In genomic region chr3:113019182-113020137, GRCh38 we compare ENCODE assay signal across 1 cellular context.
TF ChIP-seq lines count a peak whose summit lies in the region.

No MANE protein-coding gene starts in this region.

TF ChIP-seq in H1, 55 proteins besides CTCF, POLR2A, EP300 and RAD21 (continued from another document):
- TF ChIP-seq CHD7 (IDR thresholded peaks at IDR 0.05; ENCODE audit: insufficient replicate concordance, low read length) (no peak), MAX (IDR thresholded peaks at IDR 0.05) (peak; percentile 99), GABPA (IDR thresholded peaks at IDR 0.05; ENCODE audit: borderline replicate concordance, insufficient read depth, low read length) (0 out of 2 replicates have a peak, but pooled peaks have one; percentile 30), TAF1 (IDR thresholded peaks at IDR 0.05; ENCODE audit: low read depth, low read length) (peak; percentile 78), NANOG (IDR thresholded peaks at IDR 0.05; ENCODE audit: insufficient read depth, low read depth, low read length, poor library complexity, severe bottlenecking) (no peak), NRF1 (IDR thresholded peaks at IDR 0.05; ENCODE audit: low read depth, low read length) (no peak), JUN (IDR thresholded peaks at IDR 0.05; ENCODE audit: low read depth, low read length) (no peak), KDM5A (IDR thresholded peaks at IDR 0.05; ENCODE audit: low read length) (no peak), RFX5 (IDR thresholded peaks at IDR 0.05; ENCODE audit: borderline replicate concordance, low read depth, low read length) (no peak), MAFK (IDR thresholded peaks at IDR 0.05; ENCODE audit: low read depth, low read length) (no peak), TBP (IDR thresholded peaks at IDR 0.05; ENCODE audit: low read depth, low read length) (peak; percentile 73), USF2 (IDR thresholded peaks at IDR 0.05; ENCODE audit: low read length) (no peak), ZNF274 (IDR thresholded peaks at IDR 0.05; ENCODE audit: borderline replicate concordance, extremely low read depth, low read length) (no peak), CEBPB (IDR thresholded peaks at IDR 0.05; ENCODE audit: low read depth, low read length) (no peak), ATF2 (IDR thresholded peaks at IDR 0.05; ENCODE audit: low read length) (0 out of 2 replicates have a peak, but pooled peaks have one; percentile 59), RXRA (IDR thresholded peaks at IDR 0.05; ENCODE audit: insufficient read depth, low read depth, low read length) (no peak), CBX5 (IDR thresholded peaks at IDR 0.05; ENCODE audit: low read depth, low read length) (no peak), YY1 (IDR thresholded peaks at IDR 0.05; ENCODE audit: low read depth, low read length) (peak; percentile 85; the same call in 1 of the 2 replicates), TAF7 (optimal IDR thresholded peaks at IDR 0.05; ENCODE audit: borderline replicate concordance, low read depth, low read length) (peak; percentile 73), SUZ12 (IDR thresholded peaks at IDR 0.05; ENCODE audit: low read length) (no peak), CHD2 (IDR thresholded peaks at IDR 0.05; ENCODE audit: low read length) (peak; percentile 63), BCL11A (IDR thresholded peaks at IDR 0.05; ENCODE audit: low read depth in 2 of 2, low read length in 2 of 2) (no peak), RBBP5 (IDR thresholded peaks at IDR 0.05; ENCODE audit: borderline replicate concordance, low read depth, low read length) (peak; percentile 93; the same call in 1 of the 2 replicates), PHF8 (conservative IDR thresholded peaks at IDR 0.05; ENCODE audit: low read depth, low read length) (peak; percentile 88), KDM1A (IDR thresholded peaks at IDR 0.05; ENCODE audit: borderline replicate concordance, low read length) (no peak), CREB1 (IDR thresholded peaks at IDR 0.05) (peak; percentile 60), SP1 (IDR thresholded peaks at IDR 0.05; ENCODE audit: low read depth, low read length) (peak; percentile 56; the same call in 1 of the 2 replicates), SIN3A (conservative IDR thresholded peaks at IDR 0.05 in 1 of 2, IDR thresholded peaks at IDR 0.05 in 1 of 2; ENCODE audit: low read depth in 1 of 2, low read length in 2 of 2) (peak in 1 of 2 experiments; percentile 87; a peak in 2 of 4 replicates), JUND (IDR thresholded peaks at IDR 0.05; ENCODE audit: low read length) (peak; percentile 35; the same call in 1 of the 2 replicates), RNF2 (IDR thresholded peaks at IDR 0.05; ENCODE audit: borderline replicate concordance, low read depth, low read length, missing control alignments, poor library complexity, severe bottlenecking) (no peak), ASH2L (IDR thresholded peaks at IDR 0.05; ENCODE audit: low read length) (peak; percentile 93), BRCA1 (IDR thresholded peaks at IDR 0.05; ENCODE audit: low read depth, low read length) (no peak), GTF2F1 (IDR thresholded peaks at IDR 0.05; ENCODE audit: borderline replicate concordance, low read depth, low read length) (0 out of 2 replicates have a peak, but pooled peaks have one; percentile 33), BACH1 (IDR thresholded peaks at IDR 0.05; ENCODE audit: low read length) (no peak), HDAC6 (IDR thresholded peaks at IDR 0.05; ENCODE audit: low read depth, low read length) (no peak), CHD1 (IDR thresholded peaks at IDR 0.05; ENCODE audit: low read depth, low read length) (no peak), TEAD4 (IDR thresholded peaks at IDR 0.05; ENCODE audit: low read depth, low read length) (no peak), E2F6 (IDR thresholded peaks at IDR 0.05) (peak; percentile 98), CTBP2 (IDR thresholded peaks at IDR 0.05; ENCODE audit: borderline replicate concordance, insufficient read depth, insufficient read length, low read length) (no peak), SP4 (IDR thresholded peaks at IDR 0.05; ENCODE audit: low read length) (no peak), FOSL1 (IDR thresholded peaks at IDR 0.05; ENCODE audit: insufficient read depth, low read depth, low read length) (no peak), TCF12 (IDR thresholded peaks at IDR 0.05; ENCODE audit: low read depth, low read length) (no peak), SRF (IDR thresholded peaks at IDR 0.05; ENCODE audit: low read depth, low read length) (no peak), POLR2AphosphoS5 (IDR thresholded peaks at IDR 0.05; ENCODE audit: low read depth, low read length) (peak; percentile 65), EZH2 (IDR thresholded peaks at IDR 0.05; ENCODE audit: low read depth, low read length, severe bottlenecking) (no peak), CBX8 (IDR thresholded peaks at IDR 0.05; ENCODE audit: borderline replicate concordance, low read depth, low read length) (no peak), SIRT6 (IDR thresholded peaks at IDR 0.05; ENCODE audit: low read length) (no peak), POU5F1 (IDR thresholded peaks at IDR 0.05; ENCODE audit: low read depth, low read length) (no peak), ATF3 (IDR thresholded peaks at IDR 0.05; ENCODE audit: insufficient read depth, low read depth, low read length) (0 out of 2 replicates have a peak, but pooled peaks have one; percentile 8)
